In the genomic region with DNA sequence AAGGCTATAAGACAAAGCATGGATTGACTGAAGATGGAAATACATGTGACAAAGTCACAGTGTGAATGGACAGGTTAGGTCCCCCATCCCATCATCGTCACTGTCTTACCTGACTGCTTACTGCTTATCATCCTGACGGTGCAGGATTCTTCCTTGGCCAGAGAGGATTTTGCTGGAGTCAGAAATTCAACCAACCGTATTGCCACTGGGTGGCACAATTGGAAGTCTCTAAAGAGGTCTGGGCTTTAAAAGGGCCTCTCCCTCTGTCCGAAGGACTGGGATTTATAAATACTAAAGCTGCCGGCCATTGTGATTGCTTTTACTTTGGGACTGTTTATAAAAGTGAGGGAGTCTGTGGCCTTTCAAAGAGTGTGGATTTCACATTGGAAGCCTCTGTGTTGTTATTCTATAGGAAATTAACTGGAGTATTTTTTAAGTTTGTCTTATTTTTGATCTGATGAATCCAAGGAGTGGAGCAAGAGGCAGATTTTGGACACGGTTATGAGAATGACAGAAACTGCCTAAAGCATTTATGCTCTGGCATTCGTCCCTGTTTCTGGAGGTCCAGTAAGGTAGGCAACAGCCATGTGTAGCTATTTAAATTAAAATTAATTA, we compare ENCODE assay signal across 8 cellular contexts.
DNase-seq lines count a peak whose midpoint lies in the region; TF ChIP-seq lines count a peak whose summit lies in the region.

No MANE protein-coding gene starts in this region.

- no peak overlapping the region for H3K4me3 ChIP-seq in DOHH2 (ENCODE audit: low read length)
- no peak overlapping the region for H3K4me3 ChIP-seq in adipocyte (ENCODE audit: low read length)
- H3K4me3 ChIP-seq in left ventricle myocardium inferior: no peak overlapping the region
- no peak overlapping the region for H3K4me3 ChIP-seq in skeletal muscle satellite cell (ENCODE audit: low read length)

- no peak overlapping the region for H3K27ac ChIP-seq in DOHH2 (ENCODE audit: low read depth, low read length)
- peak overlapping the region; percentile 20 for H3K27ac ChIP-seq in left ventricle myocardium inferior (replicated peaks)

- H4K20me1 ChIP-seq in DOHH2 (ENCODE audit: control insufficient read depth, insufficient read depth, low read depth, low read length): no peaks in the 10 kb centered on the region

- H3K4me1 ChIP-seq in DOHH2 (ENCODE audit: control insufficient read depth, low read length): peaks cover 23% of the 10 kb centered on the region
- H3K4me1 ChIP-seq in adipocyte (ENCODE audit: control insufficient read depth, insufficient read depth, low read length): peaks cover 26% of the 10 kb centered on the region
- H3K4me1 ChIP-seq in left ventricle myocardium inferior: peaks cover 11% of the 10 kb centered on the region
- H3K4me1 ChIP-seq in skeletal muscle satellite cell (ENCODE audit: control insufficient read depth, insufficient read depth, low read length): peaks cover 35% of the 10 kb centered on the region

- peak; percentile 41 for TF ChIP-seq CTCF in DOHH2 (IDR thresholded peaks at IDR 0.05; ENCODE audit: low read depth, low read length, poor library complexity, severe bottlenecking)
- TF ChIP-seq CTCF in left ventricle myocardium inferior (IDR thresholded peaks at IDR 0.05; ENCODE audit: borderline replicate concordance): peak; percentile 62

- no peaks in the 10 kb centered on the region for H3K27me3 ChIP-seq in DOHH2 (ENCODE audit: control insufficient read depth, low read length)
- H3K27me3 ChIP-seq in adipocyte (replicated peaks; ENCODE audit: control insufficient read depth, insufficient read depth, low read length): no peaks in the 10 kb centered on the region
- H3K27me3 ChIP-seq in left ventricle myocardium inferior (ENCODE audit: low read depth): peaks cover 5% of the 10 kb centered on the region
- H3K27me3 ChIP-seq in skeletal muscle satellite cell (ENCODE audit: control insufficient read depth, insufficient read depth, low read length): no peaks in the 10 kb centered on the region

- no peaks in the 10 kb centered on the region for H3K9me3 ChIP-seq in DOHH2 (ENCODE audit: control insufficient read depth, insufficient read depth, low read length)
- H3K9me3 ChIP-seq in adipocyte (ENCODE audit: control insufficient read depth, low read length): no peaks in the 10 kb centered on the region
- no peaks in the 10 kb centered on the region for H3K9me3 ChIP-seq in left ventricle myocardium inferior (replicated peaks)
- no peaks in the 10 kb centered on the region for H3K9me3 ChIP-seq in skeletal muscle satellite cell (replicated peaks; ENCODE audit: low read length)

- H3K4me2 ChIP-seq in DOHH2 (ENCODE audit: low read length) (no peak overlapping the region), skeletal muscle satellite cell (ENCODE audit: low read length) (peak overlapping the region; percentile 54)

- H3K9ac ChIP-seq in adipocyte (ENCODE audit: low read length): peak overlapping the region; percentile 40
- H3K9ac ChIP-seq in skeletal muscle satellite cell (ENCODE audit: low read depth, low read length): peak overlapping the region; percentile 64

- no peaks in the 10 kb centered on the region for H3K9me2 ChIP-seq in DOHH2 (replicated peaks; ENCODE audit: control insufficient read depth, low read length)

- peaks cover 6% of the 10 kb centered on the region; the same call in 1 of the 2 replicates for H3F3A ChIP-seq in DOHH2 (ENCODE audit: control insufficient read depth, insufficient read depth)

- H3K79me2 ChIP-seq in DOHH2 (ENCODE audit: control insufficient read depth, low read length): no peaks in the 10 kb centered on the region

- H3K36me3 ChIP-seq in DOHH2 (ENCODE audit: control insufficient read depth, low read length) (no peaks in the 10 kb centered on the region), adipocyte (ENCODE audit: control insufficient read depth, insufficient read depth, low read length, severe bottlenecking) (no peaks in the 10 kb centered on the region), left ventricle myocardium inferior (no peaks in the 10 kb centered on the region), skeletal muscle satellite cell (ENCODE audit: insufficient read depth, low read length) (no peaks in the 10 kb centered on the region)

- intact Hi-C loops in left ventricle myocardium inferior (cut with micrococcal nuclease): no loop called here

- peak; percentile 39 for DNase-seq in NCI-H1694 (lab: John Stamatoyannopoulos, UW)
- peak; percentile 88 for DNase-seq in adipocyte (ENCODE audit: low read depth)
- DNase-seq in left ventricle myocardium inferior: no peak
- DNase-seq in cerebellar nuclear complex (lab: John Stamatoyannopoulos, UW): no peak
- no peak for DNase-seq in germinal center (ENCODE audit: low spot score)
- DNase-seq in T1000 (lab: John Stamatoyannopoulos, UW): no peak

Comparison
In these comparisons a context has a peak if more than half of its experiments do, and no peak if none do; other contexts are left out.
1. DNase-seq: peak in NCI-H1694 (single experiment) and adipocyte (single experiment); none in left ventricle myocardium inferior (single experiment), cerebellar nuclear complex (0 of 2), germinal center (single experiment) and T1000 (single experiment).